Comparison of ENCODE assay signal across 12 cellular contexts in genomic region chr13:23175920-23176319, GRCh38. TPM values are rescaled to one million over a fixed set of nuclear protein-coding genes. Genes with fewer than 3 reads are reported as not detected.
DNase-seq lines count a peak whose midpoint lies in the region; ATAC-seq and TF ChIP-seq lines count a peak whose summit lies in the region.
"Had no signal": no experiment of that assay in that cellular context is flagged by ENCODE, and none has a peak within 500 bp of the region (broad histone marks: within the 10 kb centered on the region; RNA-seq: fewer than 3 reads in every experiment).

No MANE protein-coding gene starts in this region.

- ATAC-seq in heart right ventricle (no peak), GM21825 (IDR thresholded peaks at IDR 0.05; ENCODE audit: unreplicated experiment) (no peak)
- ATAC-seq: Right ventricle myocardium inferior had no signal

- 0 to 53% methylated on average over 1 of the region's 1 CpG for WGBS in heart right ventricle, 2 donors

- TF ChIP-seq CTCF in heart right ventricle (IDR thresholded peaks at IDR 0.05): peak in 7 of 9 donors; percentile 13 to 38 (median 25)
- no peak for TF ChIP-seq CTCF in left ventricle myocardium inferior (IDR thresholded peaks at IDR 0.05; ENCODE audit: borderline replicate concordance)

- DNase-seq in heart right ventricle (no peak), left ventricle myocardium inferior (no peak), RKO (ENCODE audit: low spot score) (peak; percentile 8), fibroblast of peridontal ligament (ENCODE audit: extremely low read depth) (peak; percentile 28), NCI-H1092 (lab: John Stamatoyannopoulos, UW) (no peak), D341Med (ENCODE audit: low spot score) (no peak)
- DNase-seq in activated CD4-positive, alpha-beta T cell treated with anti-CD3 and anti-CD28 coated beads for 4 hours: no peak
- DNase-seq: activated CD4-positive, alpha-beta memory T cell treated with anti-CD3 and anti-CD28 coated beads for 36 hours; CD4-positive, CD25-positive, alpha-beta regulatory T cell; NCI-H146 had no signal

- intact Hi-C loops in heart right ventricle (cut with DNase I): loop anchor here in 1 of 10 donors (10.0 kb wide), 1 partner anchor 371 kb away; no protein-coding TSS in a partner anchor
- intact Hi-C loops in left ventricle myocardium inferior (cut with micrococcal nuclease): no loop called here

- no peaks in the 10 kb centered on the region for H3K4me1 ChIP-seq in heart right ventricle
- H3K4me1 ChIP-seq in left ventricle myocardium inferior: no peaks in the 10 kb centered on the region

- no peak overlapping the region for H3K4me3 ChIP-seq in heart right ventricle
- no peak overlapping the region for H3K4me3 ChIP-seq in left ventricle myocardium inferior

- H3K27me3 ChIP-seq in heart right ventricle: no peaks in the 10 kb centered on the region
- no peaks in the 10 kb centered on the region for H3K27me3 ChIP-seq in left ventricle myocardium inferior (ENCODE audit: low read depth)

- H3K9me3 ChIP-seq in heart right ventricle (peaks cover 0 to 6% (median 0%) of the 10 kb centered on the region in 11 donors), left ventricle myocardium inferior (replicated peaks) (peaks cover 15% of the 10 kb centered on the region)

- H3K36me3 ChIP-seq in heart right ventricle (no peaks in the 10 kb centered on the region), left ventricle myocardium inferior (no peaks in the 10 kb centered on the region)

- no peak overlapping the region for H3K27ac ChIP-seq in heart right ventricle
- H3K27ac ChIP-seq in left ventricle myocardium inferior (replicated peaks): no peak overlapping the region

RNA-seq across cellular contexts. Expression of gene SGCG, which starts 4.9 kb away (rescaled TPM):
- total RNA-seq in heart right ventricle (100 to 1,000 TPM in 8 of 10 donors, 10 to 100 TPM in 2; 73.2 to 191 (median 151) TPM), left ventricle myocardium inferior (102 TPM)
- 10 to 100 TPM; 26.9 to 70.4 TPM for polyA plus RNA-seq in heart right ventricle
- total RNA-seq: activated CD4-positive, alpha-beta memory T cell treated with anti-CD3 and anti-CD28 coated beads for 36 hours; CD4-positive, CD25-positive, alpha-beta regulatory T cell had no signal
- polyA plus RNA-seq: CD4-positive, CD25-positive, alpha-beta regulatory T cell had no signal

Comparison
In these comparisons a context has a peak if more than half of its experiments do, and no peak if none do; other contexts are left out.
1. DNase-seq: peak in RKO (single experiment) and fibroblast of peridontal ligament (single experiment); none in heart right ventricle (0 of 2), left ventricle myocardium inferior (single experiment), NCI-H1092 (single experiment), activated CD4-positive, alpha-beta T cell treated with anti-CD3 and anti-CD28 coated beads for 4 hours (0 of 2) and D341Med (single experiment).